In genomic region chr5:136891175-136891574, GRCh38 we compare ENCODE assay signal across 18 cellular contexts.
DNase-seq lines count a peak whose midpoint lies in the region; ATAC-seq, FAIRE-seq and TF ChIP-seq lines count a peak whose summit lies in the region.
"Had no signal": no experiment of that assay in that cellular context is flagged by ENCODE, and none has a peak within 500 bp of the region (broad histone marks: within the 10 kb centered on the region; RNA-seq: fewer than 3 reads in every experiment).

No MANE protein-coding gene starts in this region.

- no peak for TF ChIP-seq POLR2A in H1 (IDR thresholded peaks at IDR 0.05; ENCODE audit: control extremely low read depth in 1 of 2, low read depth in 2 of 2, low read length in 2 of 2)
- no peak for TF ChIP-seq POLR2A in gastroesophageal sphincter (IDR thresholded peaks at IDR 0.05)

- no peaks in the 10 kb centered on the region for H4K20me1 ChIP-seq in H1 (replicated peaks in 1 of 2; ENCODE audit: control insufficient read depth in 1 of 2, insufficient read depth in 2 of 2, low read length in 2 of 2)
- H4K20me1 ChIP-seq: BLaER1 had no signal

- H3K27me3 ChIP-seq in HUES64 (ENCODE audit: insufficient read depth, low read length) (no peaks in the 10 kb centered on the region), H1 (replicated peaks in 1 of 4; ENCODE audit: control insufficient read depth in 3 of 4, extremely low read depth in 1 of 4, insufficient read depth in 3 of 4, low read length in 3 of 4) (no peaks in the 10 kb centered on the region), iPS-20b (ENCODE audit: insufficient read depth, low read length) (no peaks in the 10 kb centered on the region), mesenchymal stem cell (ENCODE audit: control insufficient read depth in 1 of 2, insufficient read depth in 1 of 2, low read length in 2 of 2) (peaks cover 4 to 13% of the 10 kb centered on the region in 2 experiments), gastroesophageal sphincter (no peaks in the 10 kb centered on the region)
- H3K27me3 ChIP-seq: BLaER1 had no signal

- H3K14ac ChIP-seq in H1 (ENCODE audit: insufficient read length): no peak overlapping the region
- H3K14ac ChIP-seq in mesenchymal stem cell (ENCODE audit: low read length in 2 of 2): no peak overlapping the region

- CTCF ChIA-PET in AG04449 (lab: Yijun Ruan, JAX): no interaction called here
- CTCF ChIA-PET in H1 (lab: Charles Lee; ENCODE audit: partially characterized antibody): interaction anchor here (1.0 to 2.1 kb wide), 4 partner anchors 9 to 642 kb away, joined by 3 to 6 read pairs (median 3); no protein-coding TSS in a partner anchor

- H3K9me3 ChIP-seq in HUES64 (ENCODE audit: insufficient read depth, low read depth, low read length) (no peaks in the 10 kb centered on the region), H1 (ENCODE audit: insufficient read depth in 2 of 2, low read depth in 1 of 2, low read length in 1 of 2) (no peaks in the 10 kb centered on the region), iPS-20b (ENCODE audit: insufficient read depth, low read depth, low read length) (no peaks in the 10 kb centered on the region), mesenchymal stem cell (ENCODE audit: control insufficient read depth, low read length) (no peaks in the 10 kb centered on the region), gastroesophageal sphincter (no peaks in the 10 kb centered on the region)
- H3K9me3 ChIP-seq: BLaER1, SJSA1 had no signal

- H2AK5ac ChIP-seq in H1 (ENCODE audit: low read depth, low read length): no peak overlapping the region
- no peak overlapping the region for H2AK5ac ChIP-seq in mesenchymal stem cell (ENCODE audit: low read length, severe bottlenecking)

- no peak overlapping the region for H3K9ac ChIP-seq in HUES64 (ENCODE audit: low read depth, low read length)
- no peak overlapping the region for H3K9ac ChIP-seq in H1 (replicated peaks in 1 of 4; ENCODE audit: extremely low read depth in 1 of 4, low read depth in 3 of 4, low read length in 3 of 4)
- peak overlapping the region; percentile 46; the same call in 1 of the 2 replicates for H3K9ac ChIP-seq in iPS-20b (ENCODE audit: low read depth, low read length)
- H3K9ac ChIP-seq in mesenchymal stem cell (ENCODE audit: low read length): no peak overlapping the region
- H3K9ac ChIP-seq: BLaER1 had no signal

- TF ChIP-seq CTCF in AG04449 (IDR thresholded peaks at IDR 0.05; ENCODE audit: insufficient read depth, low read length, missing control alignments): peak; percentile 3
- no peak for TF ChIP-seq CTCF in H1 (IDR thresholded peaks at IDR 0.05; ENCODE audit: control extremely low read depth in 1 of 3, insufficient read depth in 1 of 3, low read depth in 1 of 3, low read length in 3 of 3)
- TF ChIP-seq CTCF in gastroesophageal sphincter (IDR thresholded peaks at IDR 0.05): no peak

- H2BK5ac ChIP-seq in H1 (ENCODE audit: low read depth, low read length) (peak overlapping the region; percentile 4; the same call in 1 of the 2 replicates), mesenchymal stem cell (ENCODE audit: low read depth, low read length, poor library complexity, severe bottlenecking) (no peak overlapping the region)

- no peak for FAIRE-seq in H1 (lab: Jason Lieb, UNC)
- FAIRE-seq: GM19239 had no signal

- peak overlapping the region; percentile 93 for H2AFZ ChIP-seq in H1 (ENCODE audit: low read length)
- no peak overlapping the region for H2AFZ ChIP-seq in mesenchymal stem cell (ENCODE audit: low read depth, low read length)

- H3K4me2 ChIP-seq in H1 (ENCODE audit: insufficient read depth in 1 of 2, low read depth in 2 of 2, low read length in 2 of 2) (peak overlapping the region; percentile 53 to 56; a peak in 2 of 4 replicates), mesenchymal stem cell (ENCODE audit: low read length, poor library complexity, severe bottlenecking) (no peak overlapping the region)
- H3K4me2 ChIP-seq: BLaER1 had no signal

- H2BK120ac ChIP-seq in H1 (replicated peaks; ENCODE audit: low read depth, low read length) (no peak overlapping the region), mesenchymal stem cell (ENCODE audit: low read depth, low read length) (no peak overlapping the region)

- no peak for TF ChIP-seq EP300 in H1 (IDR thresholded peaks at IDR 0.05; ENCODE audit: borderline replicate concordance in 1 of 2, low read depth in 2 of 2, low read length in 2 of 2)
- TF ChIP-seq EP300 in gastroesophageal sphincter (IDR thresholded peaks at IDR 0.05): no peak

- H4K5ac ChIP-seq in H1 (ENCODE audit: insufficient read length, low read depth, low read length): no peak overlapping the region

- H4K91ac ChIP-seq in H1 (replicated peaks; ENCODE audit: insufficient read length, low read length): no peak overlapping the region
- H4K91ac ChIP-seq in mesenchymal stem cell (ENCODE audit: low read length): no peak overlapping the region

- no peak overlapping the region for H2BK20ac ChIP-seq in H1 (ENCODE audit: low read length)

- H3K4ac ChIP-seq in H1 (replicated peaks; ENCODE audit: insufficient read length, low read depth, low read length) (no peak overlapping the region), mesenchymal stem cell (ENCODE audit: low read depth in 1 of 2, low read length in 2 of 2) (no peak overlapping the region)

- no peaks in the 10 kb centered on the region for H3K36me3 ChIP-seq in HUES64 (ENCODE audit: insufficient read depth, low read length)
- H3K36me3 ChIP-seq in H1 (ENCODE audit: control insufficient read depth in 2 of 4, insufficient read depth in 4 of 4, low read length in 3 of 4): no peaks in the 10 kb centered on the region
- H3K36me3 ChIP-seq in iPS-20b (ENCODE audit: insufficient read depth, low read depth, low read length): no peaks in the 10 kb centered on the region
- H3K36me3 ChIP-seq in mesenchymal stem cell (ENCODE audit: control insufficient read depth in 1 of 2, insufficient read depth in 2 of 2, low read depth in 1 of 2, low read length in 2 of 2): no peaks in the 10 kb centered on the region
- H3K36me3 ChIP-seq in gastroesophageal sphincter: no peaks in the 10 kb centered on the region
- H3K36me3 ChIP-seq: BLaER1, SJSA1 had no signal

- peak overlapping the region; percentile 2; the same call in 1 of the 2 replicates for H2BK15ac ChIP-seq in H1 (ENCODE audit: low read length)
- no peak overlapping the region for H2BK15ac ChIP-seq in mesenchymal stem cell (ENCODE audit: low read depth, poor library complexity, severe bottlenecking)

- H3K18ac ChIP-seq in H1 (ENCODE audit: extremely low read depth, low read length): peak overlapping the region; percentile 33; the same call in 1 of the 2 replicates
- no peak overlapping the region for H3K18ac ChIP-seq in mesenchymal stem cell (ENCODE audit: low read depth in 1 of 2, low read length in 2 of 2)

- H4K8ac ChIP-seq in H1 (ENCODE audit: extremely low read depth, insufficient read depth, low read length) (no peak overlapping the region), mesenchymal stem cell (ENCODE audit: low read length) (no peak overlapping the region)

- no peak for DNase-seq in AG04449 (ENCODE audit: low read depth, low spot score)
- no peak for DNase-seq in H1 (ENCODE audit: low read depth in 1 of 2, low spot score in 2 of 2)
- DNase-seq in mesenchymal stem cell: no peak
- no peak for DNase-seq in DMS153 (lab: John Stamatoyannopoulos, UW)
- DNase-seq: CD8-positive, alpha-beta T cell; HCEC 1CT; NCI-H1930; NCI-H748 treated with DMSO at 0.1 percent for 48 hours; PC-3 had no signal

- no peaks in the 10 kb centered on the region for H3K79me2 ChIP-seq in H1 (ENCODE audit: control insufficient read depth in 1 of 2, insufficient read depth in 2 of 2, low read length in 2 of 2)

- H3K79me1 ChIP-seq in H1 (ENCODE audit: low read depth, low read length) (no peaks in the 10 kb centered on the region), mesenchymal stem cell (replicated peaks; ENCODE audit: low read length, poor library complexity, severe bottlenecking) (no peaks in the 10 kb centered on the region)

- H3K56ac ChIP-seq in H1 (replicated peaks; ENCODE audit: insufficient read length, low read depth, low read length): no peak overlapping the region

- H3K4me3 ChIP-seq in AG04449 (ENCODE audit: low read depth, low read length): no peak overlapping the region
- H3K4me3 ChIP-seq in HUES64 (ENCODE audit: low read length): peak overlapping the region; percentile 15; the same call in 1 of the 2 replicates
- H3K4me3 ChIP-seq in H1 (ENCODE audit: extremely low read depth in 1 of 4, insufficient read depth in 2 of 4, low read depth in 3 of 4, low read length in 4 of 4): peak overlapping the region in 1 of 4 experiments; percentile 13; a peak in 1 of 8 replicates
- peak overlapping the region; percentile 42; the same call in 1 of the 2 replicates for H3K4me3 ChIP-seq in iPS-20b (ENCODE audit: low read length)
- no peak overlapping the region for H3K4me3 ChIP-seq in mesenchymal stem cell (ENCODE audit: insufficient read depth in 1 of 2, low read depth in 1 of 2, low read length in 2 of 2)
- H3K4me3 ChIP-seq in gastroesophageal sphincter: no peak overlapping the region
- H3K4me3 ChIP-seq: BLaER1, SJSA1 had no signal

- POLR2A ChIA-PET in AG04449 (lab: Yijun Ruan, JAX) (no interaction called here), H1 (lab: Charles Lee; ENCODE audit: partially characterized antibody) (interaction anchor here (0.9 kb wide), 1 partner anchor 16 kb away, joined by 3 read pairs; no protein-coding TSS in a partner anchor)

- H2BK12ac ChIP-seq in H1 (ENCODE audit: low read depth, low read length) (no peak overlapping the region), mesenchymal stem cell (ENCODE audit: low read length in 2 of 2) (no peak overlapping the region)

- TF ChIP-seq RAD21 in H1 (IDR thresholded peaks at IDR 0.05 in 1 of 2, conservative IDR thresholded peaks at IDR 0.05 in 1 of 2; ENCODE audit: low read depth in 2 of 2, low read length in 2 of 2): no peak

- H3K23ac ChIP-seq in H1 (ENCODE audit: insufficient read length) (no peak overlapping the region), mesenchymal stem cell (ENCODE audit: low read length in 2 of 2) (no peak overlapping the region)

- no peak for ATAC-seq in gastroesophageal sphincter
- no peak for ATAC-seq in HG02610 (IDR thresholded peaks at IDR 0.05; ENCODE audit: unreplicated experiment)
- ATAC-seq: CD8-positive, alpha-beta T cell; PC-3 had no signal

- 83% methylated on average over 1 of the region's 1 CpG for WGBS in HUES64
- WGBS in H1 (ENCODE audit: extremely low coverage in 1 of 2, insufficient coverage in 1 of 2, insufficient read length in 1 of 2, insufficient replicate concordance in 2 of 2, low coverage in 1 of 2, low lambda C conversion rate in 2 of 2, missing lambda C conversion rate in 1 of 2), 2 experiments: 71% methylated on average over 1 of the region's 1 CpG; no CpG with 5 or more reads in 1 of the 2 experiments
- 86% methylated on average over 1 of the region's 1 CpG for WGBS in mesenchymal stem cell
- WGBS in gastroesophageal sphincter (ENCODE audit: low coverage in 1 of 2), 2 donors: 67 to 100% methylated on average over 1 of the region's 1 CpG

- no peaks in the 10 kb centered on the region for H3K23me2 ChIP-seq in H1 (ENCODE audit: low read depth, low read length)

- H3K27ac ChIP-seq in HUES64 (ENCODE audit: low read depth, low read length) (peak overlapping the region; percentile 76), H1 (ENCODE audit: low read depth, low read length) (0 out of 2 replicates have a peak overlapping the region, but pooled peaks have one; percentile 11), iPS-20b (ENCODE audit: low read length) (no peak overlapping the region), mesenchymal stem cell (ENCODE audit: low read length, poor library complexity, severe bottlenecking) (no peak overlapping the region), gastroesophageal sphincter (no peak overlapping the region)
- H3K27ac ChIP-seq: 22Rv1, BLaER1, RWPE1, SJSA1 had no signal

- peaks cover 16% of the 10 kb centered on the region for H3K4me1 ChIP-seq in HUES64 (ENCODE audit: insufficient read depth, low read length)
- H3K4me1 ChIP-seq in H1 (replicated peaks in 1 of 4; ENCODE audit: control insufficient read depth in 3 of 4, insufficient read depth in 4 of 4, low read length in 3 of 4): peaks cover 2 to 9% (median 7%) of the 10 kb centered on the region in 4 experiments; a peak in 4 of 7 replicates
- H3K4me1 ChIP-seq in iPS-20b (ENCODE audit: insufficient read depth, low read length): peaks cover 14% of the 10 kb centered on the region
- no peaks in the 10 kb centered on the region for H3K4me1 ChIP-seq in mesenchymal stem cell (ENCODE audit: control insufficient read depth, insufficient read depth, low read depth, low read length)
- no peaks in the 10 kb centered on the region for H3K4me1 ChIP-seq in gastroesophageal sphincter
- H3K4me1 ChIP-seq: BLaER1, SJSA1 had no signal

Comparison
In these comparisons a context has a peak if more than half of its experiments do, and no peak if none do; other contexts are left out.
1. H3K4me3 ChIP-seq: peak in HUES64 (single experiment) and iPS-20b (single experiment); none in AG04449 (single experiment), mesenchymal stem cell (0 of 2) and gastroesophageal sphincter (0 of 2).
2. H3K27ac ChIP-seq: peak in HUES64 (single experiment) and H1 (single experiment); none in iPS-20b (single experiment), mesenchymal stem cell (single experiment) and gastroesophageal sphincter (0 of 4).